Comparison of ENCODE assay signal across 8 cellular contexts in the genomic region with DNA sequence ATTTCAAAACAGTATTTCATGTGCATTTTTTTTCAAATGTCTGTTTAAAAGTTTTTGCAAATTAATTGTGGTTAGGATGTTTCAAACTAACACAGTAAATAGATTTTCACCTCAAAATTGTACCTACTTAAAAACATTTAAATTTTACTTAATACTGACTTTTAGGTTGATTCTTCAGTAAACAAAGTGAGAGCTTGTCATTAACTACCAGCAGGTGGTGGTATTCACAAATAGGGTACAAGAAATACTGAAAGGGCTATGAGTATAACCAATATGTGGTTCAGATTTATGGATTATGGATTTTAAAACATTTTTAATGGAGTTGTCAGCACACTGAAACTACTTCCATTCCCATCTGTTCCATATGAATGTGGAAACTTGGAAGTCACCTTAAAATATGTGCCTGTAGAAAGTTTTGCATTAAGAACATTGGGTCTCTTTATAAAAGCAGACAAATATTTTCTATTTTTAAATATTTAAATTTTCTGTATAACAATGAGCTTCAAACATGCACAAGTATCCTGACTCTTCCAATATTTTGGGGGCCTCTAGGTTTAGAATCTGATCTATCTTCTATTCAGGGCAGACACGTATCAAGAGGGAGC.
DNase-seq lines count a peak whose midpoint lies in the region; ATAC-seq and TF ChIP-seq lines count a peak whose summit lies in the region.

No MANE protein-coding gene starts in this region.

- H3K27ac Mint-ChIP-seq in CD8-positive, alpha-beta T cell = peak overlapping the region; percentile 10

- H3K9me3 ChIP-seq in CD8-positive, alpha-beta T cell (ENCODE audit: low read length) = no peaks in the 10 kb centered on the region
- H3K9me3 ChIP-seq in HCT116 (ENCODE audit: control insufficient read depth in 1 of 2, insufficient read depth in 1 of 2, low read depth in 1 of 2, low read length in 2 of 2) = no peaks in the 10 kb centered on the region

- no peak overlapping the region for H3K9ac ChIP-seq in HCT116 (ENCODE audit: low read length)

- H3K27ac ChIP-seq in CD8-positive, alpha-beta T cell (ENCODE audit: low read depth, low read length) = no peak overlapping the region
- H3K27ac ChIP-seq in HCT116 (ENCODE audit: low read depth, low read length) = no peak overlapping the region

- H3K4me1 ChIP-seq in CD8-positive, alpha-beta T cell (ENCODE audit: insufficient read depth, low read length) = no peaks in the 10 kb centered on the region
- H3K4me1 ChIP-seq in HCT116 (ENCODE audit: control insufficient read depth in 1 of 2, insufficient read depth in 2 of 2, low read length in 2 of 2) = peaks cover 28 to 75% of the 10 kb centered on the region in 2 experiments

- H3K4me1 Mint-ChIP-seq in CD8-positive, alpha-beta T cell (ENCODE audit: low read depth) = peaks cover 27% of the 10 kb centered on the region

- no peaks in the 10 kb centered on the region for H3K27me3 ChIP-seq in CD8-positive, alpha-beta T cell (ENCODE audit: insufficient read depth, low read length)
- H3K27me3 ChIP-seq in HCT116 (ENCODE audit: insufficient read depth, low read length) = no peaks in the 10 kb centered on the region

- no TSS peak for BruUV-seq in HCT116 (replicated peaks; lab: Mats Ljungman, UMichigan)

- H3K9me3 Mint-ChIP-seq in CD8-positive, alpha-beta T cell = no peaks in the 10 kb centered on the region

- peaks cover 23% of the 10 kb centered on the region for H3K36me3 Mint-ChIP-seq in CD8-positive, alpha-beta T cell

- POLR2A ChIA-PET in CD8-positive, alpha-beta T cell (lab: Charles Lee) = interaction anchor here (0.7 to 1.2 kb wide), 3 partner anchors 319 to 347 kb away, joined by 3 to 4 read pairs (median 3); a partner anchor contains a TSS
- POLR2A ChIA-PET in HCT116 (lab: Charles Lee) = interaction anchor here (0.7 to 2.3 kb wide), 9 partner anchors 8 to 363 kb away, joined by 3 to 13 read pairs (median 4); a partner anchor contains a TSS

- no peaks in the 10 kb centered on the region for H3K36me3 ChIP-seq in CD8-positive, alpha-beta T cell (ENCODE audit: insufficient read depth, low read length)
- no peaks in the 10 kb centered on the region for H3K36me3 ChIP-seq in HCT116 (ENCODE audit: control insufficient read depth in 1 of 2, insufficient read depth in 2 of 2, low read length in 2 of 2)

- TF ChIP-seq CTCF in CD8-positive, alpha-beta T cell (IDR thresholded peaks at IDR 0.05) = peak; percentile 47
- TF ChIP-seq CTCF in HCT116 (IDR thresholded peaks at IDR 0.05 in 2 of 3, conservative IDR thresholded peaks at IDR 0.05 in 1 of 3; ENCODE audit: borderline replicate concordance in 1 of 3, insufficient read depth in 1 of 3, low read depth in 2 of 3, low read length in 2 of 3) = peak; percentile 73 to 80 (median 76); a peak in 5 of 6 replicates

- RAD21 ChIA-PET in HCT116 (lab: Charles Lee; ENCODE audit: low non-redundant PET in 1 of 2, low total read pairs in 2 of 2, uncharacterized antibody in 2 of 2, unreplicated experiment in 2 of 2) = interaction anchor here (1.5 kb wide), 2 partner anchors 47 to 355 kb away, joined by 4 to 6 read pairs; no protein-coding TSS in a partner anchor

- H2AFZ ChIP-seq in HCT116 (ENCODE audit: low read depth, low read length, poor library complexity, severe bottlenecking) = peak overlapping the region; percentile 3

- no peak overlapping the region for H3K4me2 ChIP-seq in HCT116 (ENCODE audit: low read length)

- TF ChIP-seq POLR2A in HCT116 (IDR thresholded peaks at IDR 0.05; ENCODE audit: borderline replicate concordance, extremely low read depth, insufficient read depth, insufficient read length) = no peak

- H4K20me1 ChIP-seq in HCT116 (ENCODE audit: insufficient read depth) = no peaks in the 10 kb centered on the region

- no peak for ATAC-seq in CD8-positive, alpha-beta T cell
- no peak for ATAC-seq in HCT116

- TF ChIP-seq RAD21 in HCT116 (IDR thresholded peaks at IDR 0.05; ENCODE audit: low read depth) = peak; percentile 73

- no peaks in the 10 kb centered on the region for H3K79me2 ChIP-seq in HCT116 (ENCODE audit: insufficient read depth, low read length)

- no peaks in the 10 kb centered on the region for H3K27me3 Mint-ChIP-seq in CD8-positive, alpha-beta T cell (ENCODE audit: low read depth)

- CTCF ChIA-PET in CD8-positive, alpha-beta T cell (lab: Charles Lee) = interaction anchor here (0.7 to 2.9 kb wide), 13 partner anchors 9 to 395 kb away, joined by 3 to 23 read pairs (median 6); a partner anchor contains a TSS
- CTCF ChIA-PET in HCT116 (lab: Charles Lee) = interaction anchor here (0.7 to 9.0 kb wide), 43 partner anchors 13 to 616 kb away, joined by 3 to 336 read pairs (median 5); a partner anchor contains a TSS

- no peak overlapping the region for H3K4me3 Mint-ChIP-seq in CD8-positive, alpha-beta T cell

- DNase-seq in CD8-positive, alpha-beta T cell = no peak
- DNase-seq in HCT116 (ENCODE audit: low read depth, low spot score) = no peak
- DNase-seq in SHP77 (lab: John Stamatoyannopoulos, UW) = peak; percentile 10 to 59
- DNase-seq in left kidney (ENCODE audit: low read depth, low spot score) = peak; percentile 45
- DNase-seq in activated naive CD4-positive, alpha-beta T cell treated with anti-CD3 and anti-CD28 coated beads, Interleukin-2, amount 50 U/mL, for 16 hours = no peak
- DNase-seq in cerebellar nuclear complex (lab: John Stamatoyannopoulos, UW) = no peak
- DNase-seq in C1 segment of cervical spinal cord (lab: John Stamatoyannopoulos, UW) = no peak
- no peak for DNase-seq in LoVo (ENCODE audit: low spot score)

- intact Hi-C loops in CD8-positive, alpha-beta T cell (cut with DNase I, micrococcal nuclease) = loop anchor here (2.0 to 5.0 kb wide), 3 partner anchors 44 to 332 kb away; a partner anchor contains a TSS
- intact Hi-C loops in HCT116 (cut with micrococcal nuclease) = loop anchor here (1.0 kb wide), 1 partner anchor 111 kb away; no protein-coding TSS in a partner anchor

- H3K9me2 ChIP-seq in HCT116 (ENCODE audit: insufficient read depth) = no peaks in the 10 kb centered on the region

- H3K4me3 ChIP-seq in CD8-positive, alpha-beta T cell (ENCODE audit: low read depth, low read length) = no peak overlapping the region
- no peak overlapping the region for H3K4me3 ChIP-seq in HCT116 (replicated peaks in 1 of 2; ENCODE audit: low read depth in 1 of 2, low read length in 2 of 2)

TF ChIP-seq in HCT116, 20 proteins besides CTCF, POLR2A, EP300 and RAD21:
- TF ChIP-seq EZH2 (IDR thresholded peaks at IDR 0.05) (no peak), CBX3 (IDR thresholded peaks at IDR 0.05; ENCODE audit: low read depth) (0 out of 2 replicates have a peak, but pooled peaks have one; percentile 31)

Comparison
In these comparisons a context has a peak if more than half of its experiments do, and no peak if none do; other contexts are left out.
1. DNase-seq: peak in SHP77 (2 of 2) and left kidney (single experiment); none in CD8-positive, alpha-beta T cell (0 of 7), HCT116 (single experiment), activated naive CD4-positive, alpha-beta T cell treated with anti-CD3 and anti-CD28 coated beads, Interleukin-2, amount 50 U/mL, for 16 hours (single experiment), cerebellar nuclear complex (0 of 2), C1 segment of cervical spinal cord (0 of 14) and LoVo (single experiment).